In genomic region chr17:2239170-2239551, GRCh38 we compare ENCODE assay signal across 18 cellular contexts.
DNase-seq lines count a peak whose midpoint lies in the region; ATAC-seq, FAIRE-seq and TF ChIP-seq lines count a peak whose summit lies in the region.
"Had no signal": no experiment of that assay in that cellular context is flagged by ENCODE, and none has a peak within 500 bp of the region (broad histone marks: within the 10 kb centered on the region; RNA-seq: fewer than 3 reads in every experiment).

No MANE protein-coding gene starts in this region.

- H3K4me1 Mint-ChIP-seq in brain: peaks cover 49% of the 10 kb centered on the region

- no peak overlapping the region for H3K4me3 Mint-ChIP-seq in brain
- H3K4me3 Mint-ChIP-seq: H9 had no signal

- DNase-seq in right atrium auricular region (ENCODE audit: low spot score): no peak
- no peak for DNase-seq in left cardiac atrium
- DNase-seq in prostate gland (ENCODE audit: low spot score): no peak
- DNase-seq in NCI-H2081 (lab: John Stamatoyannopoulos, UW): no peak
- no peak for DNase-seq in H54 (ENCODE audit: insufficient read length, low spot score)
- DNase-seq in hepatocyte (ENCODE audit: low spot score): no peak
- no peak for DNase-seq in NCI-H1048 (lab: John Stamatoyannopoulos, UW)
- DNase-seq: BE2C; dermis blood vessel endothelial cell; DND-41; H9; kidney; NCI-H1105; RPMI8226; stimulated activated CD4-positive, alpha-beta T cell treated with anti-CD3 and anti-CD28 coated beads, Interleukin-15, amount 100 ng/mL, for 24 hours had no signal

- no peaks in the 10 kb centered on the region for H3K79me2 ChIP-seq in hepatocyte

- TF ChIP-seq CTCF in right atrium auricular region (IDR thresholded peaks at IDR 0.05): no peak
- no peak for TF ChIP-seq CTCF in brain (conservative IDR thresholded peaks at IDR 0.05)
- no peak for TF ChIP-seq CTCF in prostate gland (IDR thresholded peaks at IDR 0.05)
- no peak for TF ChIP-seq CTCF in hepatocyte (IDR thresholded peaks at IDR 0.05; ENCODE audit: poor library complexity)

- no peak overlapping the region for H2AFZ ChIP-seq in hepatocyte

- H3K4me2 ChIP-seq in hepatocyte: no peak overlapping the region

- peaks cover 37% of the 10 kb centered on the region for H3K36me3 Mint-ChIP-seq in brain

- peaks cover 4% of the 10 kb centered on the region for H3K27me3 Mint-ChIP-seq in brain

- no peak for ATAC-seq in left cardiac atrium

- H3K36me3 ChIP-seq in right atrium auricular region: no peaks in the 10 kb centered on the region
- no peaks in the 10 kb centered on the region for H3K36me3 ChIP-seq in prostate gland
- H3K36me3 ChIP-seq in hepatocyte (replicated peaks; ENCODE audit: insufficient read depth, low read depth): no peaks in the 10 kb centered on the region
- H3K36me3 ChIP-seq: BE2C had no signal

- H4K20me1 ChIP-seq in hepatocyte (ENCODE audit: insufficient read depth, poor library complexity, severe bottlenecking): no peaks in the 10 kb centered on the region

- H3K9me3 Mint-ChIP-seq in brain: no peaks in the 10 kb centered on the region
- H3K9me3 Mint-ChIP-seq: H9 had no signal

- H3K27ac ChIP-seq in right atrium auricular region (peak overlapping the region; percentile 63 to 76), prostate gland (peak overlapping the region; percentile 41 to 44), hepatocyte (no peak overlapping the region)

- H3K9me3 ChIP-seq in right atrium auricular region (no peaks in the 10 kb centered on the region), prostate gland (no peaks in the 10 kb centered on the region), hepatocyte (ENCODE audit: low read depth) (no peaks in the 10 kb centered on the region)
- H3K9me3 ChIP-seq: BE2C had no signal

- peak overlapping the region in 3 of 5 experiments; percentile 63 to 86 (median 73) for H3K27ac Mint-ChIP-seq in brain

- WGBS in prostate gland: 75% methylated on average over 2 of the region's 2 CpGs
- 91% methylated on average over 2 of the region's 2 CpGs for WGBS in hepatocyte (ENCODE audit: low lambda C conversion rate, missing lambda C conversion rate)

- H3K27me3 ChIP-seq in right atrium auricular region (no peaks in the 10 kb centered on the region), prostate gland (replicated peaks; ENCODE audit: insufficient read depth) (no peaks in the 10 kb centered on the region), hepatocyte (no peaks in the 10 kb centered on the region)
- H3K27me3 ChIP-seq: BE2C had no signal

- no peak overlapping the region for H3K4me3 ChIP-seq in right atrium auricular region
- no peak overlapping the region for H3K4me3 ChIP-seq in prostate gland
- H3K4me3 ChIP-seq in hepatocyte: no peak overlapping the region

- no peaks in the 10 kb centered on the region for H3K9me2 ChIP-seq in hepatocyte (replicated peaks; ENCODE audit: insufficient read depth)

- FAIRE-seq in H54 (lab: Jason Lieb, UNC): no peak
- FAIRE-seq: frontal cortex, HTR-8/SVneo, kidney had no signal

- intact Hi-C loops in left cardiac atrium (cut with DNase I) (loop anchor here (5.0 to 10.0 kb wide), 2 partner anchors 62 to 64 kb away; no protein-coding TSS in a partner anchor), prostate gland (cut with DNase I) (loop anchor here (2.0 kb wide), 1 partner anchor 180 kb away; no protein-coding TSS in a partner anchor)

- H3K4me1 ChIP-seq in right atrium auricular region (peaks cover 0 to 50% of the 10 kb centered on the region in 2 donors), prostate gland (replicated peaks) (peaks cover 5% of the 10 kb centered on the region), hepatocyte (ENCODE audit: insufficient read depth) (no peaks in the 10 kb centered on the region)
- H3K4me1 ChIP-seq: BE2C had no signal

- TF ChIP-seq POLR2A in prostate gland (IDR thresholded peaks at IDR 0.05) (no peak), H54 (IDR thresholded peaks at IDR 0.05; ENCODE audit: low read depth, low read length) (no peak)
